Comparison of ENCODE assay signal across 1 cellular context in genomic region chr12:27818421-27818918, GRCh38.
TF ChIP-seq lines count a peak whose summit lies in the region.

No MANE protein-coding gene starts in this region.

TF ChIP-seq in HepG2, 621 proteins besides CTCF, POLR2A, EP300 and RAD21 (continued from another document and continues in another):
- TF ChIP-seq ZNF770 (CRISPR knock-in tag; IDR thresholded peaks at IDR 0.05) (no peak), ZFP91 (CRISPR knock-in tag; IDR thresholded peaks at IDR 0.05; ENCODE audit: borderline replicate concordance) (peak; percentile 18; the same call in 1 of the 2 replicates), BATF2 (CRISPR knock-in tag; IDR thresholded peaks at IDR 0.05) (no peak), ZBTB10 (CRISPR knock-in tag; IDR thresholded peaks at IDR 0.05; ENCODE audit: borderline replicate concordance) (no peak), EEA1 (CRISPR knock-in tag; IDR thresholded peaks at IDR 0.05; ENCODE audit: borderline replicate concordance) (no peak), TBX2 (CRISPR knock-in tag; IDR thresholded peaks at IDR 0.05; ENCODE audit: borderline replicate concordance) (peak; percentile 29; the same call in 1 of the 2 replicates), STAG1 (CRISPR knock-in tag; IDR thresholded peaks at IDR 0.05) (no peak), ZNF562 (CRISPR knock-in tag; IDR thresholded peaks at IDR 0.05; ENCODE audit: borderline replicate concordance) (no peak), ZNF350 (CRISPR knock-in tag; IDR thresholded peaks at IDR 0.05; ENCODE audit: borderline replicate concordance, low read depth) (0 out of 2 replicates have a peak, but pooled peaks have one; percentile 28), TEF (CRISPR knock-in tag; IDR thresholded peaks at IDR 0.05) (no peak), ARID3A (IDR thresholded peaks at IDR 0.05; ENCODE audit: low read depth, low read length) (no peak), KLF6 (CRISPR knock-in tag; IDR thresholded peaks at IDR 0.05) (no peak), FOXO1 (CRISPR knock-in tag; IDR thresholded peaks at IDR 0.05) (peak; percentile 70; the same call in 1 of the 2 replicates), HMG20A (CRISPR knock-in tag; IDR thresholded peaks at IDR 0.05; ENCODE audit: borderline replicate concordance) (no peak; the same call in 1 of the 2 replicates), ZSCAN5A (CRISPR knock-in tag; IDR thresholded peaks at IDR 0.05; ENCODE audit: borderline replicate concordance) (0 out of 2 replicates have a peak, but pooled peaks have one; percentile 43), IKZF1 (IDR thresholded peaks at IDR 0.05) (no peak), ZFP90 (CRISPR knock-in tag; IDR thresholded peaks at IDR 0.05; ENCODE audit: borderline replicate concordance) (no peak), GRHL1 (CRISPR knock-in tag; conservative IDR thresholded peaks at IDR 0.05) (no peak), XBP1 (CRISPR knock-in tag; IDR thresholded peaks at IDR 0.05) (no peak), GABPA (IDR thresholded peaks at IDR 0.05; ENCODE audit: low read depth, low read length) (no peak), GABPA (CRISPR knock-in tag; IDR thresholded peaks at IDR 0.05; ENCODE audit: low read depth) (peak; percentile 16; the same call in 1 of the 2 replicates), PRMT3 (CRISPR knock-in tag; IDR thresholded peaks at IDR 0.05; ENCODE audit: borderline replicate concordance, low read depth) (no peak), ZNF318 (CRISPR knock-in tag; IDR thresholded peaks at IDR 0.05) (no peak), ZBTB46 (CRISPR knock-in tag; IDR thresholded peaks at IDR 0.05; ENCODE audit: borderline replicate concordance) (no peak), HOXA5 (CRISPR knock-in tag; IDR thresholded peaks at IDR 0.05) (no peak), TRIM22 (IDR thresholded peaks at IDR 0.05) (no peak), HOXD1 (CRISPR knock-in tag; IDR thresholded peaks at IDR 0.05) (no peak)
